1 cellular context compared by ENCODE assay signal in genomic region chr19:35931874-35932202, GRCh38.
TF ChIP-seq lines count a peak whose summit lies in the region.

No MANE protein-coding gene starts in this region.

TF ChIP-seq in H1, 55 proteins besides CTCF, POLR2A, EP300 and RAD21:
- TF ChIP-seq ASH2L (IDR thresholded peaks at IDR 0.05; ENCODE audit: low read length): peak; percentile 31
- TF ChIP-seq YY1 (IDR thresholded peaks at IDR 0.05; ENCODE audit: low read depth, low read length): 0 out of 2 replicates have a peak, but pooled peaks have one; percentile 2
- no peak for TF ChIP-seq TBP (IDR thresholded peaks at IDR 0.05; ENCODE audit: low read depth, low read length)
- 0 out of 4 replicates have a peak, but pooled peaks of 1 of the 2 experiments have one; percentile 37 for TF ChIP-seq SIN3A (conservative IDR thresholded peaks at IDR 0.05 in 1 of 2, IDR thresholded peaks at IDR 0.05 in 1 of 2; ENCODE audit: low read depth in 1 of 2, low read length in 2 of 2)
- no peak for TF ChIP-seq TAF1 (IDR thresholded peaks at IDR 0.05; ENCODE audit: low read depth, low read length)
- TF ChIP-seq GABPA (IDR thresholded peaks at IDR 0.05; ENCODE audit: borderline replicate concordance, insufficient read depth, low read length): no peak
- TF ChIP-seq SIX5 (IDR thresholded peaks at IDR 0.05; ENCODE audit: low read depth, low read length): no peak
- peak; percentile 59 for TF ChIP-seq SAP30 (IDR thresholded peaks at IDR 0.05; ENCODE audit: insufficient read depth, insufficient replicate concordance, low read length)
- no peak for TF ChIP-seq POLR2AphosphoS5 (IDR thresholded peaks at IDR 0.05; ENCODE audit: low read depth, low read length)
- TF ChIP-seq HDAC2 (IDR thresholded peaks at IDR 0.05; ENCODE audit: borderline replicate concordance in 1 of 2, low read depth in 2 of 2, low read length in 2 of 2): peak in 1 of 2 experiments; percentile 48; a peak in 1 of 4 replicates
TF ChIP-seq in H1: peak in this region for 5.
